8 cellular contexts compared by ENCODE assay signal in genomic region chr17:72725432-72726068, GRCh38.
DNase-seq lines count a peak whose midpoint lies in the region; TF ChIP-seq lines count a peak whose summit lies in the region.

No MANE protein-coding gene starts in this region.

- DNase-seq in DMS79 treated with DMSO at 0.1 percent for 48 hours (lab: John Stamatoyannopoulos, UW) (peak; percentile 31), DMS79 (lab: John Stamatoyannopoulos, UW) (no peak), HT-29 (ENCODE audit: low spot score) (peak; percentile 85), NCI-H748 (lab: John Stamatoyannopoulos, UW; ENCODE audit: unreplicated experiment) (peak; percentile 72), fibroblast of gingiva (ENCODE audit: low read depth) (peak; percentile 34), type B pancreatic cell (ENCODE audit: extremely low spot score, unreplicated experiment) (no peak)
- peak; percentile 38 for DNase-seq in activated CD8-positive, alpha-beta memory T cell treated with anti-CD3 and anti-CD28 coated beads, Interleukin-2, amount 50 U/mL, for 4 hours

- TF ChIP-seq CTCF in nephron (IDR thresholded peaks at IDR 0.05; ENCODE audit: unreplicated experiment in 3 of 3) (peak; percentile 88 to 96 (median 93)), type B pancreatic cell (conservative IDR thresholded peaks at IDR 0.05) (peak; percentile 98)

- H3K27me3 Mint-ChIP-seq in nephron (ENCODE audit: low read depth) (peaks cover 12% of the 10 kb centered on the region), type B pancreatic cell (no peaks in the 10 kb centered on the region)

- no peaks in the 10 kb centered on the region for H3K36me3 Mint-ChIP-seq in nephron (ENCODE audit: low read depth)
- no peaks in the 10 kb centered on the region for H3K36me3 Mint-ChIP-seq in type B pancreatic cell

- H3K4me3 Mint-ChIP-seq in nephron (no peak overlapping the region), type B pancreatic cell (no peak overlapping the region)

- H3K27ac Mint-ChIP-seq in nephron = peak overlapping the region in 1 of 3 experiments; percentile 20
- peak overlapping the region; percentile 71 for H3K27ac Mint-ChIP-seq in type B pancreatic cell

- peaks cover 15% of the 10 kb centered on the region for H3K4me1 Mint-ChIP-seq in nephron
- H3K4me1 Mint-ChIP-seq in type B pancreatic cell (ENCODE audit: unreplicated experiment) = peaks cover 44% of the 10 kb centered on the region

- H3K9me3 Mint-ChIP-seq in nephron (no peaks in the 10 kb centered on the region), type B pancreatic cell (no peaks in the 10 kb centered on the region)

Comparison
In these comparisons a context has a peak if more than half of its experiments do, and no peak if none do; other contexts are left out.
1. DNase-seq: peak in DMS79 treated with DMSO at 0.1 percent for 48 hours (single experiment), HT-29 (single experiment), NCI-H748 (single experiment), activated CD8-positive, alpha-beta memory T cell treated with anti-CD3 and anti-CD28 coated beads, Interleukin-2, amount 50 U/mL, for 4 hours (single experiment) and fibroblast of gingiva (single experiment); none in DMS79 (single experiment) and type B pancreatic cell (single experiment).